ENCODE assay signal across 13 cellular contexts in the genomic region with DNA sequence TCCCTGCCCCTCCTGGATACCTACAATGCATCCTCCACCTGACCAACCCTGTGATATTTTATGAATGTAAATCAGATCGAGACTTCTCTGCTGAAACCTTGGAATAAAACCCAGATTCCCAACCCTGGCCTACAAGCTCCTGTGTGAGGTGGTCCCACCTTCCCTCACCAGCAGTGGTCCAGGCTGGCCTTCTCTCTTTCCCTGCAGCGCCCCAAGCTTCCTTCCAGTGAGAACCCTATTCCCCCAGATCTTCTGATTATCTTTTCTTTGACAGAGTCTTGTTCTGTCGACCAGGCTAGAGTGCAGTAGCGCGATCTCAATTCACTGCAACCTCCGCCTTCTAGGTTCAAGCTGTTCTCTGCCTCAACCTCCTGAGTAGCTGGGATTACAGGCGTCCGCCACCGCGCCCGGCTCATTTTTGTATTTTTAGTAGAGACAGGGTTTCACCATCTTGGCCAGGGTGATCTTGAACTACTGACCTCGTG. TPM values are rescaled to one million over a fixed set of nuclear protein-coding genes. Genes with fewer than 3 reads are reported as not detected.
DNase-seq lines count a peak whose midpoint lies in the region; ATAC-seq and TF ChIP-seq lines count a peak whose summit lies in the region.
"Had no signal": no experiment of that assay in that cellular context is flagged by ENCODE, and none has a peak within 500 bp of the region (broad histone marks: within the 10 kb centered on the region; RNA-seq: fewer than 3 reads in every experiment).

No MANE protein-coding gene starts in this region.

- TF ChIP-seq POLR2A in thyroid gland (IDR thresholded peaks at IDR 0.05), result no peak

- H3K9me3 Mint-ChIP-seq in MCF 10A (ENCODE audit: unreplicated experiment) (no peaks in the 10 kb centered on the region), immature natural killer cell (no peaks in the 10 kb centered on the region)

- H3K9ac ChIP-seq in mammary epithelial cell (ENCODE audit: insufficient read depth, low read length), result no peak overlapping the region
- H3K9ac ChIP-seq in Karpas-422 (ENCODE audit: low read length), result no peak overlapping the region

- DNase-seq in MCF 10A (ENCODE audit: unreplicated experiment), result no peak
- no peak for DNase-seq in mammary epithelial cell
- no peak for DNase-seq in T-helper 17 cell
- DNase-seq in immature natural killer cell, result no peak
- DNase-seq in thyroid gland, result no peak
- no peak for DNase-seq in Karpas-422
- DNase-seq in NCI-H510A treated with DMSO at 0.1 percent for 48 hours (lab: John Stamatoyannopoulos, UW), result no peak
- no peak for DNase-seq in ecto neural progenitor cell (ENCODE audit: low spot score)
- DNase-seq: EL, KG1, NCI-H1436, trophoblast cell had no signal

- no peaks in the 10 kb centered on the region for H3K27me3 ChIP-seq in mammary epithelial cell (ENCODE audit: insufficient read depth, low read length)
- no peaks in the 10 kb centered on the region for H3K27me3 ChIP-seq in thyroid gland
- no peaks in the 10 kb centered on the region for H3K27me3 ChIP-seq in Karpas-422 (ENCODE audit: low read length)
- H3K27me3 ChIP-seq: foreskin keratinocyte had no signal

- H3K27ac Mint-ChIP-seq in MCF 10A (ENCODE audit: low read depth, unreplicated experiment) (peak overlapping the region; percentile 91), T-helper 17 cell (peak overlapping the region; percentile 86), immature natural killer cell (peak overlapping the region; percentile 97 to 100 (median 99))

- H3K36me3 Mint-ChIP-seq in MCF 10A (ENCODE audit: insufficient read depth, unreplicated experiment) (peaks cover 12% of the 10 kb centered on the region), T-helper 17 cell (ENCODE audit: low read depth) (no peaks in the 10 kb centered on the region), immature natural killer cell (peaks cover 0 to 5% (median 0%) of the 10 kb centered on the region in 3 donors)

- H3K79me2 ChIP-seq in mammary epithelial cell (ENCODE audit: insufficient read depth, low read length) (peaks cover 34% of the 10 kb centered on the region), Karpas-422 (ENCODE audit: low read length) (peaks cover 25% of the 10 kb centered on the region)

- no peaks in the 10 kb centered on the region for H3K36me3 ChIP-seq in mammary epithelial cell (ENCODE audit: insufficient read depth, low read length)
- no peaks in the 10 kb centered on the region for H3K36me3 ChIP-seq in thyroid gland
- no peaks in the 10 kb centered on the region for H3K36me3 ChIP-seq in Karpas-422 (ENCODE audit: insufficient read depth, low read length)

- H3K27ac ChIP-seq in mammary epithelial cell (ENCODE audit: insufficient read depth, low read depth, low read length) (no peak overlapping the region), thyroid gland (peak overlapping the region in 2 of 3 donors; percentile 89 to 91), Karpas-422 (ENCODE audit: low read length) (no peak overlapping the region)
- H3K27ac ChIP-seq: foreskin keratinocyte had no signal

- H3K4me3 ChIP-seq in mammary epithelial cell (replicated peaks in 1 of 3; ENCODE audit: insufficient read depth in 1 of 3, low read depth in 2 of 3, low read length in 3 of 3) (no peak overlapping the region), thyroid gland (replicated peaks in 1 of 3) (no peak overlapping the region), Karpas-422 (ENCODE audit: low read length) (no peak overlapping the region)

- intact Hi-C loops in MCF 10A (cut with micrococcal nuclease), result loop anchor here (2.0 to 10.0 kb wide), 2 partner anchors 45 to 117 kb away; a partner anchor contains a TSS
- intact Hi-C loops in mammary epithelial cell (cut with micrococcal nuclease), result loop anchor here (2.0 to 5.0 kb wide), 2 partner anchors 33 to 90 kb away; no protein-coding TSS in a partner anchor
- intact Hi-C loops in thyroid gland (cut with DNase I), result no loop called here

- no peak overlapping the region for H2AFZ ChIP-seq in mammary epithelial cell (ENCODE audit: low read depth, low read length)
- no peak overlapping the region for H2AFZ ChIP-seq in Karpas-422 (ENCODE audit: low read length)

- H3K4me2 ChIP-seq in mammary epithelial cell (ENCODE audit: insufficient read depth, low read depth, low read length) (no peak overlapping the region), Karpas-422 (ENCODE audit: low read depth, low read length, poor library complexity, severe bottlenecking) (no peak overlapping the region)

- peak overlapping the region; percentile 35 for H3K4me3 Mint-ChIP-seq in MCF 10A (ENCODE audit: unreplicated experiment)
- H3K4me3 Mint-ChIP-seq in T-helper 17 cell, result peak overlapping the region; percentile 88
- H3K4me3 Mint-ChIP-seq in immature natural killer cell, result peak overlapping the region; percentile 86 to 93 (median 91)

- no TSS peak for BruUV-seq in MCF 10A (replicated peaks; lab: Mats Ljungman, UMichigan)
- no TSS peak for BruUV-seq in mammary epithelial cell (replicated peaks; lab: Mats Ljungman, UMichigan)

- in situ Hi-C loops in mammary epithelial cell (cut with MboI; ENCODE audit: low sequenced_read_pairs in 2 of 2), result no loop called here

- no peak for ATAC-seq in T-helper 17 cell

- TF ChIP-seq CTCF in MCF 10A (IDR thresholded peaks at IDR 0.05; ENCODE audit: unreplicated experiment) (no peak), mammary epithelial cell (conservative IDR thresholded peaks at IDR 0.05 in 1 of 2, IDR thresholded peaks at IDR 0.05 in 1 of 2; ENCODE audit: extremely low read depth in 1 of 2, insufficient read depth in 1 of 2, low read depth in 1 of 2, low read length in 2 of 2) (no peak), thyroid gland (IDR thresholded peaks at IDR 0.05) (no peak)

- H3K4me1 Mint-ChIP-seq in MCF 10A (ENCODE audit: insufficient read depth, unreplicated experiment) (peaks cover 26% of the 10 kb centered on the region), T-helper 17 cell (peaks cover 26% of the 10 kb centered on the region), immature natural killer cell (peaks cover 46 to 51% of the 10 kb centered on the region in 2 donors)

- H3K4me1 ChIP-seq in mammary epithelial cell (ENCODE audit: insufficient read depth, low read length) (peaks cover 19% of the 10 kb centered on the region), thyroid gland (peaks cover 6 to 24% of the 10 kb centered on the region in 2 donors), Karpas-422 (ENCODE audit: low read length) (peaks cover 28% of the 10 kb centered on the region)

- POLR2A ChIA-PET in MCF 10A (lab: Yijun Ruan, JAX), result interaction anchor here (0.6 to 2.4 kb wide), 5 partner anchors 15 to 118 kb away, joined by 3 to 21 read pairs (median 4); no protein-coding TSS in a partner anchor

- H3K9me2 ChIP-seq in Karpas-422 (replicated peaks; ENCODE audit: insufficient read depth, low read length), result no peaks in the 10 kb centered on the region

- 98% methylated on average over 12 of the region's 12 CpGs for WGBS in mammary epithelial cell (ENCODE audit: low coverage, missing lambda C conversion rate)
- 94 to 95% methylated on average over 12 of the region's 12 CpGs for WGBS in thyroid gland, 2 donors

- H4K20me1 ChIP-seq in mammary epithelial cell (ENCODE audit: insufficient read depth, low read length) (no peaks in the 10 kb centered on the region), Karpas-422 (ENCODE audit: insufficient read depth, low read depth, low read length) (peaks cover 13% of the 10 kb centered on the region; the same call in 1 of the 2 replicates)

- H3K9me3 ChIP-seq in mammary epithelial cell (replicated peaks; ENCODE audit: insufficient read depth, low read length) (no peaks in the 10 kb centered on the region), T-helper 17 cell (ENCODE audit: control insufficient read depth, low read length, poor library complexity, severe bottlenecking) (no peaks in the 10 kb centered on the region), thyroid gland (no peaks in the 10 kb centered on the region), Karpas-422 (ENCODE audit: low read length) (no peaks in the 10 kb centered on the region)

- H3K27me3 Mint-ChIP-seq in MCF 10A (ENCODE audit: insufficient read depth, unreplicated experiment), result no peaks in the 10 kb centered on the region
- H3K27me3 Mint-ChIP-seq in T-helper 17 cell, result no peaks in the 10 kb centered on the region
- H3K27me3 Mint-ChIP-seq in immature natural killer cell (ENCODE audit: low read depth in 3 of 3), result peaks cover 13 to 27% (median 14%) of the 10 kb centered on the region in 3 donors

- dilution Hi-C loops in mammary epithelial cell (cut with HindIII; ENCODE audit: low sequenced_read_pairs), result no loop called here

- CTCF ChIA-PET in MCF 10A (lab: Yijun Ruan, JAX), result interaction anchor here (0.6 kb wide), 2 partner anchors 11 to 35 kb away, joined by 3 read pairs; no protein-coding TSS in a partner anchor
- CTCF ChIA-PET in mammary epithelial cell (lab: Charles Lee; ENCODE audit: low non-redundant PET), result no interaction called here

RNA-seq across cellular contexts. Expression of a gene that starts 2.5 kb away (rescaled TPM):
- 56.7 and 71.7 TPM in 2 replicates for total RNA-seq in MCF 10A (2022)
- 10 to 100 TPM; 51.3 to 62.5 TPM for total RNA-seq in mammary epithelial cell
- 11.9 TPM for polyA plus RNA-seq in mammary epithelial cell
- 38.6 TPM for polyA minus RNA-seq in mammary epithelial cell
- total RNA-seq in T-helper 17 cell, result 100 to 1,000 TPM; 124 to 164 TPM
- 100 to 1,000 TPM in 1 of 3 donors, 10 to 100 TPM in 2; 41.4 to 121 (median 44.2) TPM for polyA plus RNA-seq in immature natural killer cell
- total RNA-seq in thyroid gland, result 100 to 1,000 TPM in 1 of 4 donors, 10 to 100 TPM in 3; 63.4 to 134 (median 88.2) TPM
- total RNA-seq in Karpas-422 (2014; rRNA removed; shearing (Covaris generic); ENCODE audit: low replicate concordance), result 54.9 and 77.9 TPM in 2 replicates

Comparison
In these comparisons a context has a peak if more than half of its experiments do, and no peak if none do; other contexts are left out.
1. H3K4me3 Mint-ChIP-seq: peak in every context shown above with its lines; median percentile 91 in immature natural killer cell; 88 in T-helper 17 cell; 35 in MCF 10A.
2. H3K27ac ChIP-seq: peak in thyroid gland (2 of 3); none in mammary epithelial cell (single experiment) and Karpas-422 (single experiment).
3. Peak in every context shown above with its lines, with median percentiles within 50 percentile points of each other: H3K27ac Mint-ChIP-seq.